9 cellular contexts compared by ENCODE assay signal in the genomic region with DNA sequence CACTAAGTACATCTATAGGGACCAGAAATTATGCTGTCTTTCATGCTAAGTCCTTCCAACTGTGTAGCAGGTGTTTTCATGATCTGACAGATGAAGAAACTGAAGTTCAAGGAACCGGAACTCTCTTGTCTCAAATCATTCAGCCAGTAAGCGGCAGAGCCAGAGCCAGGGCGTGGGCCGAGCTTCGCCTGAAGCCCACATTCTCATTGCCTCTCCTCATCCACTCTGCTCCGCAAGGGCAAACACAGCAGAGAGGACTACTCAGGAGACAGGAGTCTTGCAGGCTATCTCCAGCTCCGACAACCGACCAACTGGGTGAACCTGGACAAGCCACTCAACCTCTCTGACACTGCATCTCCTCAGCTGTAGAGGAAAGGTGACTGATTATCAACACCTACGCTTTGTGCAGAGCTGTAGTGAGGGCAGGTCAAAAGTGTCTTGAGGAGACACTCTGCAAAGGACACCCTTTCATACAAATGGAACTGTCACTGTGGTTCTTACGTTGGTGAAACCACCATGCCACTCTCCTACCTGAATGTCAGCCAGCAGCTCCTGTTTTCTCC.
DNase-seq lines count a peak whose midpoint lies in the region; ATAC-seq, FAIRE-seq and TF ChIP-seq lines count a peak whose summit lies in the region.
"Had no signal": no experiment of that assay in that cellular context is flagged by ENCODE, and none has a peak within 500 bp of the region (broad histone marks: within the 10 kb centered on the region; RNA-seq: fewer than 3 reads in every experiment).

No MANE protein-coding gene starts in this region.

- TF ChIP-seq CTCF in GM12878 (IDR thresholded peaks at IDR 0.05 in 2 of 3, conservative IDR thresholded peaks at IDR 0.05 in 1 of 3; ENCODE audit: control insufficient read depth in 2 of 3, extremely low read depth in 1 of 3, insufficient read depth in 1 of 3, low read depth in 3 of 3, low read length in 3 of 3) (no peak), A673 (conservative IDR thresholded peaks at IDR 0.05; ENCODE audit: low read depth, low read length) (no peak)

- peak; percentile 36 for ATAC-seq in GM18868 (IDR thresholded peaks at IDR 0.05; ENCODE audit: unreplicated experiment)
- ATAC-seq in HG03097 (IDR thresholded peaks at IDR 0.05; ENCODE audit: low FRiP score, unreplicated experiment): peak; percentile 51
- ATAC-seq in GM12878: peak; percentile 76

- no peak for TF ChIP-seq RAD21 in GM12878 (IDR thresholded peaks at IDR 0.05; ENCODE audit: insufficient read depth, low read depth, low read length)

- peak in 1 of 2 experiments; percentile 27; a peak in 1 of 4 replicates for TF ChIP-seq EP300 in GM12878 (IDR thresholded peaks at IDR 0.05; ENCODE audit: borderline replicate concordance in 1 of 2, control insufficient read depth in 1 of 2, low read depth in 2 of 2, low read length in 2 of 2)

- SMC1A ChIA-PET in GM12878 (lab: Charles Lee; ENCODE audit: uncharacterized antibody, unreplicated experiment): interaction anchor here (0.6 to 16.2 kb wide), 26 partner anchors 7 to 392 kb away, joined by 3 to 490 read pairs (median 6); no protein-coding TSS in a partner anchor

- peak; percentile 83 for TF ChIP-seq POLR2A in GM12878 (IDR thresholded peaks at IDR 0.05; ENCODE audit: low read depth, low read length)

- peak overlapping the region in 1 of 10 experiments; percentile 9; a peak in 1 of 20 replicates for H3K4me3 ChIP-seq in BLaER1 treated with 17β-estradiol and CSF1 and Interleukin-3, amounts not matched to agents 10 nM and 100 nM
- peak overlapping the region; percentile 45 for H3K4me3 ChIP-seq in GM12878
- no peak overlapping the region for H3K4me3 ChIP-seq in A673 (ENCODE audit: low read depth, low read length, poor library complexity, severe bottlenecking)

- H2AFZ ChIP-seq in GM12878 (ENCODE audit: control insufficient read depth, low read depth, low read length): no peak overlapping the region

- H4K20me1 ChIP-seq in BLaER1 treated with 17β-estradiol and CSF1 and Interleukin-3, amounts not matched to agents 10 nM and 100 nM: peaks cover 0 to 98% (median 28%) of the 10 kb centered on the region in 11 experiments; a peak in 14 of 22 replicates
- no peaks in the 10 kb centered on the region for H4K20me1 ChIP-seq in GM12878 (ENCODE audit: control insufficient read depth, insufficient read depth)

- no peaks in the 10 kb centered on the region for H3K9me3 ChIP-seq in BLaER1 treated with 17β-estradiol and CSF1 and Interleukin-3, amounts not matched to agents 10 nM and 100 nM (replicated peaks in 1 of 11)
- no peaks in the 10 kb centered on the region for H3K9me3 ChIP-seq in GM12878 (replicated peaks; ENCODE audit: control insufficient read depth, insufficient read depth, low read length)
- H3K9me3 ChIP-seq in A673 (ENCODE audit: low read depth, low read length, poor library complexity, severe bottlenecking): no peaks in the 10 kb centered on the region

- FAIRE-seq in GM12878 (lab: Jason Lieb, UNC): peak; percentile 65
- FAIRE-seq: TTC549 had no signal

- H3K79me2 ChIP-seq in GM12878 (ENCODE audit: control insufficient read depth, insufficient read depth, low read length): peaks cover 96% of the 10 kb centered on the region

- H3K4me1 ChIP-seq in BLaER1 treated with 17β-estradiol and CSF1 and Interleukin-3, amounts not matched to agents 10 nM and 100 nM: peaks cover 58 to 71% (median 62%) of the 10 kb centered on the region in 10 experiments
- H3K4me1 ChIP-seq in GM12878 (ENCODE audit: control insufficient read depth, insufficient read depth, low read length): peaks cover 63% of the 10 kb centered on the region
- no peaks in the 10 kb centered on the region for H3K4me1 ChIP-seq in A673 (ENCODE audit: insufficient read depth, low read length, poor library complexity, severe bottlenecking)

- H3K4me2 ChIP-seq in BLaER1 treated with 17β-estradiol and CSF1 and Interleukin-3, amounts not matched to agents 10 nM and 100 nM: peak overlapping the region; percentile 61 to 88 (median 78)
- peak overlapping the region; percentile 96 for H3K4me2 ChIP-seq in GM12878 (ENCODE audit: control insufficient read depth, insufficient read depth)

- no peaks in the 10 kb centered on the region for H3K27me3 ChIP-seq in BLaER1 treated with 17β-estradiol and CSF1 and Interleukin-3, amounts not matched to agents 10 nM and 100 nM
- H3K27me3 ChIP-seq in GM12878 (replicated peaks in 1 of 2; ENCODE audit: control insufficient read depth in 2 of 2, insufficient read depth in 2 of 2, low read length in 1 of 2): no peaks in the 10 kb centered on the region
- no peaks in the 10 kb centered on the region for H3K27me3 ChIP-seq in A673 (replicated peaks; ENCODE audit: insufficient read depth, low read depth, low read length, poor library complexity)

- BruUV-seq in GM12878 (replicated peaks; lab: Mats Ljungman, UMichigan): no TSS peak
- no TSS peak for BruUV-seq in A673 (replicated peaks; lab: Mats Ljungman, UMichigan)

- in situ Hi-C loops in GM12878 (cut with MboI): no loop called here

- POLR2A ChIA-PET in GM12878 (lab: Charles Lee): interaction anchor here (0.7 to 13.9 kb wide), 12 partner anchors 8 to 212 kb away, joined by 3 to 384 read pairs (median 6); no protein-coding TSS in a partner anchor
- POLR2A ChIA-PET in A673 (lab: Charles Lee; ENCODE audit: low non-redundant PET): no interaction called here

- CTCF ChIA-PET in GM12878 (lab: Yijun Ruan, JAX) (interaction anchor here (0.5 to 8.0 kb wide), 29 partner anchors 9 to 458 kb away, joined by 3 to 85 read pairs (median 6); no protein-coding TSS in a partner anchor), A673 (lab: Charles Lee) (interaction anchor here (0.9 to 3.4 kb wide), 2 partner anchors 13 to 212 kb away, joined by 3 to 38 read pairs; no protein-coding TSS in a partner anchor)

- peak overlapping the region; percentile 1 to 76 (median 60); a peak in 19 of 22 replicates for H3K27ac ChIP-seq in BLaER1 treated with 17β-estradiol and CSF1 and Interleukin-3, amounts not matched to agents 10 nM and 100 nM
- peak overlapping the region; percentile 99 for H3K27ac ChIP-seq in GM12878 (ENCODE audit: control insufficient read depth, insufficient read depth)
- no peak overlapping the region for H3K27ac ChIP-seq in A673 (ENCODE audit: low read depth, low read length, poor library complexity, severe bottlenecking)

- RAD21 ChIA-PET in GM12878 (lab: Charles Lee; ENCODE audit: unreplicated experiment): interaction anchor here (1.0 to 20.7 kb wide), 20 partner anchors 8 to 287 kb away, joined by 3 to 537 read pairs (median 7); no protein-coding TSS in a partner anchor

- H3K36me3 ChIP-seq in BLaER1 treated with 17β-estradiol and CSF1 and Interleukin-3, amounts not matched to agents 10 nM and 100 nM: peaks cover 35 to 67% (median 46%) of the 10 kb centered on the region in 11 experiments
- peaks cover 12 to 22% of the 10 kb centered on the region in 2 experiments for H3K36me3 ChIP-seq in GM12878 (ENCODE audit: control insufficient read depth in 2 of 2, insufficient read depth in 2 of 2, low read length in 1 of 2)
- H3K36me3 ChIP-seq in A673 (ENCODE audit: insufficient read depth, low read length, poor library complexity, severe bottlenecking): no peaks in the 10 kb centered on the region

- 0% methylated on average over 10 of the region's 10 CpGs for WGBS in GM12878 (ENCODE audit: insufficient coverage, insufficient replicate concordance, low lambda C conversion rate, missing lambda C conversion rate)

- DNase-seq in GM12878 (ENCODE audit: low read depth, low spot score) (no peak), NCI-H226 (no peak), ureter (ENCODE audit: low spot score) (no peak), AG20443 (ENCODE audit: low spot score) (no peak), A673 (ENCODE audit: low spot score) (no peak)

- peak overlapping the region; percentile 6 to 69 (median 42); a peak in 17 of 22 replicates for H3K9ac ChIP-seq in BLaER1 treated with 17β-estradiol and CSF1 and Interleukin-3, amounts not matched to agents 10 nM and 100 nM
- H3K9ac ChIP-seq in GM12878 (ENCODE audit: control insufficient read depth, insufficient read depth, low read length): peak overlapping the region; percentile 77

- intact Hi-C loops in GM12878 (cut with micrococcal nuclease; ENCODE audit: unreplicated experiment): loop anchor here (2.0 kb wide), 2 partner anchors 28 to 70 kb away; no protein-coding TSS in a partner anchor
- intact Hi-C loops in A673 (cut with micrococcal nuclease; ENCODE audit: unreplicated experiment): no loop called here

TF ChIP-seq in GM12878, 131 proteins besides CTCF, POLR2A, EP300 and RAD21 (continues in another document):
- TF ChIP-seq HDGF (IDR thresholded peaks at IDR 0.05) (peak; percentile 40; the same call in 1 of the 2 replicates), POU2F2 (IDR thresholded peaks at IDR 0.05; ENCODE audit: borderline replicate concordance, low read depth, low read length) (peak; percentile 81; the same call in 2 of the 3 replicates), IRF4 (IDR thresholded peaks at IDR 0.05; ENCODE audit: low read depth, low read length) (0 out of 2 replicates have a peak, but pooled peaks have one; percentile 13), PAX5 (IDR thresholded peaks at IDR 0.05; ENCODE audit: borderline replicate concordance, low read depth, low read length) (peak; percentile 98), JUNB (IDR thresholded peaks at IDR 0.05) (peak; percentile 30), YBX1 (IDR thresholded peaks at IDR 0.05) (no peak), SMAD5 (IDR thresholded peaks at IDR 0.05; ENCODE audit: low read depth) (peak; percentile 84; the same call in 1 of the 2 replicates), RUNX3 (IDR thresholded peaks at IDR 0.05; ENCODE audit: low read length) (peak; percentile 42; the same call in 1 of the 2 replicates)
- TF ChIP-seq, protein P1, sequence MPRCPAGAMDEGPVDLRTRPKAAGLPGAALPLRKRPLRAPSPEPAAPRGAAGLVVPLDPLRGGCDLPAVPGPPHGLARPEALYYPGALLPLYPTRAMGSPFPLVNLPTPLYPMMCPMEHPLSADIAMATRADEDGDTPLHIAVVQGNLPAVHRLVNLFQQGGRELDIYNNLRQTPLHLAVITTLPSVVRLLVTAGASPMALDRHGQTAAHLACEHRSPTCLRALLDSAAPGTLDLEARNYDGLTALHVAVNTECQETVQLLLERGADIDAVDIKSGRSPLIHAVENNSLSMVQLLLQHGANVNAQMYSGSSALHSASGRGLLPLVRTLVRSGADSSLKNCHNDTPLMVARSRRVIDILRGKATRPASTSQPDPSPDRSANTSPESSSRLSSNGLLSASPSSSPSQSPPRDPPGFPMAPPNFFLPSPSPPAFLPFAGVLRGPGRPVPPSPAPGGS (IDR thresholded peaks at IDR 0.05; ENCODE audit: borderline replicate concordance, insufficient read depth, low read depth, low read length, poor library complexity, severe bottlenecking): peak; percentile 17
